ENCODE assay signal across 8 cellular contexts in the genomic region with DNA sequence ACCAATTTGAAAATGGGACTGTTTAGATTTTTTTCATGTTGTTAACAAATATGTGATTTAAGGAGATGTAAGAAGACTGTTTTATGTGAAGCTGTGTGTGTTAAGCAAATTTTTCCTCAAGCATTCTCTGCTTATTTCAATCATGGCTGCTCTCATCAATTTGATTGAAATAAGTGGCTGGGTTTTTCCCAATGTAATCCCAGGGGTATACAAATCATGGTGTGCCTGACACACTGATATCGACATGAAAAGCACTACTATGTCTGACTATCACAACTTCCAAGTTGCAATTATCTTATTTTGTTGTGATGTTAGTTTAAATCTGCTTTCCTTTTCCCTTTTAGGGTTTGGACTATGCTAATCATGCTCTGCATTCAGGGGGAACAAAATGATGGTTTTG.
"Had no signal": no experiment of that assay in that cellular context is flagged by ENCODE, and none has a peak within 500 bp of the region (broad histone marks: within the 10 kb centered on the region; RNA-seq: fewer than 3 reads in every experiment).

No MANE protein-coding gene starts in this region.

- H3K36me3 ChIP-seq: HAP-1 had no signal

- H3K27ac ChIP-seq: GM23248 had no signal

- DNase-seq: GM23248, GOT3, H7, H9, HCEC 1CT, HFFc6 had no signal

- H3K9ac ChIP-seq: GM23248 had no signal

- H3K9me3 ChIP-seq: HAP-1 had no signal

- H2AFZ ChIP-seq: GM23248, GM23338 had no signal

- H3K4me3 ChIP-seq: GM23248, GM23338, HAP-1 had no signal

- H3K4me2 ChIP-seq: GM23338 had no signal
